Comparison of ENCODE assay signal across 17 cellular contexts in the genomic region with DNA sequence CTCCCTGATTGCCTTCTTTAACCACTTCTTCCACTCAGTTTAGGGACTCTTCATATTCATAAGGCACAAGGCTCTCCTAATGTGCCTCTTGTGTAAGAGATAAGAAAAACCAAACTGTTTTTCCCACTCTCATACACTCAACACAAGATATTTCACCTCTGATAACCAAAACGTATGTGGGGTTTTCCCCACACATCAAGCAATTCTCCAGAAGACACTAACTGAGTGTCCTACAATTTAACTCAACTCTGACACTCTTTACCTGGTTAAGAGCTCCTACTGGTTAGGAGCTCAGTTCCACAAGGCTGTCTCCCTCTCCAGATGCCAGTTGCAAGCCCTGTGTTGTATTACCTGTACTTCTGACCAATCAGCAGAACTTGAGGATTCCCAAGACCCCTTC.
DNase-seq lines count a peak whose midpoint lies in the region; ATAC-seq, FAIRE-seq and TF ChIP-seq lines count a peak whose summit lies in the region.
"Had no signal": no experiment of that assay in that cellular context is flagged by ENCODE, and none has a peak within 500 bp of the region (broad histone marks: within the 10 kb centered on the region; RNA-seq: fewer than 3 reads in every experiment).

No MANE protein-coding gene starts in this region.

- CTCF ChIA-PET in activated CD4-positive, alpha-beta T cell treated with anti-CD3 and anti-CD28 coated beads for 36 hours (lab: Charles Lee), result interaction anchor here (0.6 kb wide), 1 partner anchor 318 kb away, joined by 3 read pairs; no protein-coding TSS in a partner anchor
- CTCF ChIA-PET in H1 (lab: Charles Lee; ENCODE audit: partially characterized antibody), result interaction anchor here (1.0 to 5.8 kb wide), 7 partner anchors 8 to 215 kb away, joined by 3 to 56 read pairs (median 3); no protein-coding TSS in a partner anchor

- peak; percentile 70 for ATAC-seq in activated CD4-positive, alpha-beta T cell treated with anti-CD3 and anti-CD28 coated beads for 36 hours
- peak; percentile 69 to 73 for ATAC-seq in stimulated activated naive B cell treated with anti-CD40 and anti-IgM and Interleukin-4, amounts not matched to agents 10 μg/mL and 1 μg/mL and 100 μg/mL, for 72 hours (replicated peaks)
- ATAC-seq: A549, GM23338 had no signal

- H3K23me2 ChIP-seq in H1 (ENCODE audit: low read depth, low read length), result no peaks in the 10 kb centered on the region

- no peak overlapping the region for H4K91ac ChIP-seq in H1 (replicated peaks; ENCODE audit: insufficient read length, low read length)

- no peak overlapping the region for H3K18ac ChIP-seq in H1 (ENCODE audit: extremely low read depth, low read length)

- H3K4ac ChIP-seq in H1 (replicated peaks; ENCODE audit: insufficient read length, low read depth, low read length), result no peak overlapping the region

- FAIRE-seq in GM12892 (lab: Jason Lieb, UNC) (peak; percentile 5), H1 (lab: Jason Lieb, UNC) (no peak)
- FAIRE-seq: A549 had no signal

- H3K27ac Mint-ChIP-seq in activated CD4-positive, alpha-beta T cell treated with anti-CD3 and anti-CD28 coated beads for 36 hours, result no peak overlapping the region
- H3K27ac Mint-ChIP-seq in stimulated activated naive B cell treated with anti-CD40 and anti-IgM and Interleukin-4, amounts not matched to agents 10 μg/mL and 1 μg/mL and 100 μg/mL, for 72 hours, result no peak overlapping the region
- H3K27ac Mint-ChIP-seq: GM23338, H9 had no signal

- 0 out of 2 replicates have a peak overlapping the region, but pooled peaks have one; percentile 12 for H2BK15ac ChIP-seq in H1 (ENCODE audit: low read length)

- no peaks in the 10 kb centered on the region for H4K20me1 ChIP-seq in H1 (replicated peaks in 1 of 2; ENCODE audit: control insufficient read depth in 1 of 2, insufficient read depth in 2 of 2, low read length in 2 of 2)

- H2BK120ac ChIP-seq in H1 (replicated peaks; ENCODE audit: low read depth, low read length), result no peak overlapping the region

- no peaks in the 10 kb centered on the region for H3K27me3 Mint-ChIP-seq in activated CD4-positive, alpha-beta T cell treated with anti-CD3 and anti-CD28 coated beads for 36 hours
- H3K27me3 Mint-ChIP-seq in stimulated activated naive B cell treated with anti-CD40 and anti-IgM and Interleukin-4, amounts not matched to agents 10 μg/mL and 1 μg/mL and 100 μg/mL, for 72 hours, result peaks cover 6 to 11% of the 10 kb centered on the region in 2 donors

- no peaks in the 10 kb centered on the region for H3K79me2 ChIP-seq in H1 (ENCODE audit: control insufficient read depth in 1 of 2, insufficient read depth in 2 of 2, low read length in 2 of 2)

- no peak overlapping the region for H3K23ac ChIP-seq in H1 (ENCODE audit: insufficient read length)

- no peak overlapping the region for H2AK5ac ChIP-seq in H1 (ENCODE audit: low read depth, low read length)

- no peaks in the 10 kb centered on the region for H3K9me3 Mint-ChIP-seq in activated CD4-positive, alpha-beta T cell treated with anti-CD3 and anti-CD28 coated beads for 36 hours (ENCODE audit: low read depth)
- no peaks in the 10 kb centered on the region for H3K9me3 Mint-ChIP-seq in stimulated activated naive B cell treated with anti-CD40 and anti-IgM and Interleukin-4, amounts not matched to agents 10 μg/mL and 1 μg/mL and 100 μg/mL, for 72 hours
- H3K9me3 Mint-ChIP-seq: CD4-positive, alpha-beta memory T cell; GM23338; H9 had no signal

- TF ChIP-seq EP300 in H1 (IDR thresholded peaks at IDR 0.05; ENCODE audit: borderline replicate concordance in 1 of 2, low read depth in 2 of 2, low read length in 2 of 2), result no peak

- POLR2A ChIA-PET in activated CD4-positive, alpha-beta T cell treated with anti-CD3 and anti-CD28 coated beads for 36 hours (lab: Charles Lee), result no interaction called here
- POLR2A ChIA-PET in H1 (lab: Charles Lee; ENCODE audit: partially characterized antibody), result no interaction called here

- H3K9me3 ChIP-seq in H1 (ENCODE audit: insufficient read depth in 2 of 2, low read depth in 1 of 2, low read length in 1 of 2), result no peaks in the 10 kb centered on the region
- H3K9me3 ChIP-seq: A549 had no signal

- H4K8ac ChIP-seq in H1 (ENCODE audit: extremely low read depth, insufficient read depth, low read length), result no peak overlapping the region

- H3K14ac ChIP-seq in H1 (ENCODE audit: insufficient read length), result no peak overlapping the region

- no peaks in the 10 kb centered on the region for H3K79me1 ChIP-seq in H1 (ENCODE audit: low read depth, low read length)

- H3K36me3 ChIP-seq in H1 (ENCODE audit: control insufficient read depth in 2 of 4, insufficient read depth in 4 of 4, low read length in 3 of 4), result no peaks in the 10 kb centered on the region

- no peak overlapping the region for H3K4me2 ChIP-seq in H1 (ENCODE audit: insufficient read depth in 1 of 2, low read depth in 2 of 2, low read length in 2 of 2)
- H3K4me2 ChIP-seq: A549, GM23338 had no signal

- TF ChIP-seq RAD21 in H1 (IDR thresholded peaks at IDR 0.05 in 1 of 2, conservative IDR thresholded peaks at IDR 0.05 in 1 of 2; ENCODE audit: low read depth in 2 of 2, low read length in 2 of 2), result no peak

- H3K27me3 ChIP-seq in H1 (replicated peaks in 1 of 4; ENCODE audit: control insufficient read depth in 3 of 4, extremely low read depth in 1 of 4, insufficient read depth in 3 of 4, low read length in 3 of 4), result peaks cover 0 to 1% (median 0%) of the 10 kb centered on the region in 4 experiments; a peak in 1 of 7 replicates

- no peak overlapping the region for H2BK12ac ChIP-seq in H1 (ENCODE audit: low read depth, low read length)

- peaks cover 8% of the 10 kb centered on the region for H3K4me1 Mint-ChIP-seq in activated CD4-positive, alpha-beta T cell treated with anti-CD3 and anti-CD28 coated beads for 36 hours
- peaks cover 17 to 20% of the 10 kb centered on the region in 2 donors for H3K4me1 Mint-ChIP-seq in stimulated activated naive B cell treated with anti-CD40 and anti-IgM and Interleukin-4, amounts not matched to agents 10 μg/mL and 1 μg/mL and 100 μg/mL, for 72 hours
- H3K4me1 Mint-ChIP-seq: CD4-positive, alpha-beta memory T cell had no signal

- DNase-seq in activated CD4-positive, alpha-beta T cell treated with anti-CD3 and anti-CD28 coated beads for 36 hours, result no peak
- no peak for DNase-seq in activated CD4-positive, alpha-beta T cell treated with anti-CD3 and anti-CD28 coated beads, Interleukin-2, amount 50 U/mL, for 48 hours
- DNase-seq in GM12892 (ENCODE audit: insufficient read length), result no peak
- no peak for DNase-seq in H1 (ENCODE audit: low read depth in 1 of 2, low spot score in 2 of 2)
- no peak for DNase-seq in stimulated activated naive B cell treated with anti-CD40 and anti-IgM and Interleukin-4, amounts not matched to agents 10 μg/mL and 1 μg/mL and 100 μg/mL, for 72 hours
- DNase-seq in NCI-H526 treated with DMSO at 0.1 percent for 48 hours (lab: John Stamatoyannopoulos, UW), result no peak
- no peak for DNase-seq in CD1c-positive myeloid dendritic cell (ENCODE audit: extremely low spot score)
- DNase-seq: AML-193; CD4-positive, alpha-beta memory T cell; DMS153; DMS79; GDM1; H9 had no signal

- H2BK5ac ChIP-seq in H1 (ENCODE audit: low read depth, low read length), result no peak overlapping the region

- H4K5ac ChIP-seq in H1 (ENCODE audit: insufficient read length, low read depth, low read length), result no peak overlapping the region

- no peak overlapping the region for H3K9ac ChIP-seq in H1 (replicated peaks in 1 of 4; ENCODE audit: extremely low read depth in 1 of 4, low read depth in 3 of 4, low read length in 3 of 4)

- no peak overlapping the region for H2BK20ac ChIP-seq in H1 (ENCODE audit: low read length)

- no peak overlapping the region for H3K4me3 Mint-ChIP-seq in activated CD4-positive, alpha-beta T cell treated with anti-CD3 and anti-CD28 coated beads for 36 hours
- no peak overlapping the region for H3K4me3 Mint-ChIP-seq in stimulated activated naive B cell treated with anti-CD40 and anti-IgM and Interleukin-4, amounts not matched to agents 10 μg/mL and 1 μg/mL and 100 μg/mL, for 72 hours
- H3K4me3 Mint-ChIP-seq: CD4-positive, alpha-beta memory T cell; GM23338; H9 had no signal

- no peak for TF ChIP-seq POLR2A in GM12892 (IDR thresholded peaks at IDR 0.05; ENCODE audit: low read depth, low read length)
- TF ChIP-seq POLR2A in H1 (IDR thresholded peaks at IDR 0.05; ENCODE audit: control extremely low read depth in 1 of 2, low read depth in 2 of 2, low read length in 2 of 2), result no peak

- intact Hi-C loops in activated CD4-positive, alpha-beta T cell treated with anti-CD3 and anti-CD28 coated beads for 36 hours (cut with DNase I, micrococcal nuclease), result loop anchor here in 1 of 2 experiments (10.0 kb wide), 2 partner anchors 139 to 329 kb away; no protein-coding TSS in a partner anchor

- no peak for TF ChIP-seq CTCF in H1 (IDR thresholded peaks at IDR 0.05; ENCODE audit: control extremely low read depth in 1 of 3, insufficient read depth in 1 of 3, low read depth in 1 of 3, low read length in 3 of 3)

- WGBS in H1 (ENCODE audit: extremely low coverage in 1 of 2, insufficient coverage in 1 of 2, insufficient read length in 1 of 2, insufficient replicate concordance in 2 of 2, low coverage in 1 of 2, low lambda C conversion rate in 2 of 2, missing lambda C conversion rate in 1 of 2), 2 experiments, result 85% methylated on average over 1 of the region's 1 CpG; no CpG with 5 or more reads in 1 of the 2 experiments

- no peak overlapping the region for H3K4me3 ChIP-seq in H1 (ENCODE audit: extremely low read depth in 1 of 4, insufficient read depth in 2 of 4, low read depth in 3 of 4, low read length in 4 of 4)
- H3K4me3 ChIP-seq: A549, GM23338 had no signal

- no peak overlapping the region for H2AFZ ChIP-seq in H1 (ENCODE audit: low read length)
- H2AFZ ChIP-seq: GM23338 had no signal

- H3K36me3 Mint-ChIP-seq in activated CD4-positive, alpha-beta T cell treated with anti-CD3 and anti-CD28 coated beads for 36 hours (ENCODE audit: low read depth), result no peaks in the 10 kb centered on the region
- H3K36me3 Mint-ChIP-seq in stimulated activated naive B cell treated with anti-CD40 and anti-IgM and Interleukin-4, amounts not matched to agents 10 μg/mL and 1 μg/mL and 100 μg/mL, for 72 hours, result no peaks in the 10 kb centered on the region
- H3K36me3 Mint-ChIP-seq: CD4-positive, alpha-beta memory T cell had no signal

- no peaks in the 10 kb centered on the region for H3K4me1 ChIP-seq in H1 (replicated peaks in 1 of 4; ENCODE audit: control insufficient read depth in 3 of 4, insufficient read depth in 4 of 4, low read length in 3 of 4)

- no peak overlapping the region for H3K27ac ChIP-seq in H1 (ENCODE audit: low read depth, low read length)
- H3K27ac ChIP-seq: 22Rv1, A549, C4-2B had no signal

- H3K56ac ChIP-seq in H1 (replicated peaks; ENCODE audit: insufficient read length, low read depth, low read length), result no peak overlapping the region

TF ChIP-seq in H1, 55 proteins besides CTCF, POLR2A, EP300 and RAD21:
- TF ChIP-seq EZH2 (IDR thresholded peaks at IDR 0.05; ENCODE audit: low read depth, low read length, severe bottlenecking) (no peak), NRF1 (IDR thresholded peaks at IDR 0.05; ENCODE audit: low read depth, low read length) (no peak), SAP30 (IDR thresholded peaks at IDR 0.05; ENCODE audit: insufficient read depth, insufficient replicate concordance, low read length) (no peak), POLR2AphosphoS5 (IDR thresholded peaks at IDR 0.05; ENCODE audit: low read depth, low read length) (no peak), ASH2L (IDR thresholded peaks at IDR 0.05; ENCODE audit: low read length) (no peak), SIRT6 (IDR thresholded peaks at IDR 0.05; ENCODE audit: low read length) (no peak)
